ENCODE assay signal across 7 cellular contexts in genomic region chr9:39678864-39679263, GRCh38.
DNase-seq lines count a peak whose midpoint lies in the region; ATAC-seq and TF ChIP-seq lines count a peak whose summit lies in the region.
"Not testable (repeated sequence)": the region's sequence is repeated elsewhere in the genome, so short reads cannot be mapped to it uniquely, and the experiment has no call there.

No MANE protein-coding gene starts in this region.

- H3K4me3 Mint-ChIP-seq in GM23338; T-helper 17 cell; activated T-helper 17 cell treated with anti-CD3 and anti-CD28 coated beads, Interleukin-2, amount 50 U/mL, for 72 hours; natural killer cell treated with Interleukin-12 subunit alpha and Interleukin-12 subunit beta and Interleukin-15 and Interleukin-18, amount 100 ng/mL, for 72 hours; stimulated activated memory B cell treated with anti-CD40 and anti-IgM and Interleukin-4, amounts not matched to agents 10 μg/mL and 1 μg/mL and 100 μg/mL, for 72 hours: not testable (repeated sequence)

- H3K36me3 ChIP-seq in GM23338 (ENCODE audit: insufficient read depth); mucosa of descending colon (ENCODE audit: low read depth); upper lobe of right lung: not testable (repeated sequence)

- H3K36me3 Mint-ChIP-seq in GM23338 (ENCODE audit: low read depth); T-helper 17 cell (ENCODE audit: low read depth); activated T-helper 17 cell treated with anti-CD3 and anti-CD28 coated beads, Interleukin-2, amount 50 U/mL, for 72 hours (ENCODE audit: low read depth); natural killer cell treated with Interleukin-12 subunit alpha and Interleukin-12 subunit beta and Interleukin-15 and Interleukin-18, amount 100 ng/mL, for 72 hours; stimulated activated memory B cell treated with anti-CD40 and anti-IgM and Interleukin-4, amounts not matched to agents 10 μg/mL and 1 μg/mL and 100 μg/mL, for 72 hours: not testable (repeated sequence)

- not testable (repeated sequence) for H3K27ac ChIP-seq in GM23338 (ENCODE audit: low read depth); upper lobe of right lung

- H3K9me2 ChIP-seq in GM23338 (ENCODE audit: insufficient read depth) = not testable (repeated sequence)

- not testable (repeated sequence) for H2AFZ ChIP-seq in GM23338

- H3K4me1 Mint-ChIP-seq in GM23338; T-helper 17 cell; activated T-helper 17 cell treated with anti-CD3 and anti-CD28 coated beads, Interleukin-2, amount 50 U/mL, for 72 hours; natural killer cell treated with Interleukin-12 subunit alpha and Interleukin-12 subunit beta and Interleukin-15 and Interleukin-18, amount 100 ng/mL, for 72 hours (ENCODE audit: low read depth in 2 of 2); stimulated activated memory B cell treated with anti-CD40 and anti-IgM and Interleukin-4, amounts not matched to agents 10 μg/mL and 1 μg/mL and 100 μg/mL, for 72 hours: not testable (repeated sequence)

- not testable (repeated sequence) for H3K27me3 ChIP-seq in GM23338 (ENCODE audit: insufficient read depth); upper lobe of right lung

- H3K4me3 ChIP-seq in GM23338, mucosa of descending colon, upper lobe of right lung: not testable (repeated sequence)

- not testable (repeated sequence) for H3K9me3 ChIP-seq in T-helper 17 cell (ENCODE audit: control insufficient read depth, low read length, poor library complexity, severe bottlenecking); mucosa of descending colon; upper lobe of right lung

- H3K4me2 ChIP-seq in GM23338 = not testable (repeated sequence)

- not testable (repeated sequence) for H3K4me1 ChIP-seq in GM23338 (ENCODE audit: insufficient read depth); mucosa of descending colon (ENCODE audit: low read depth); upper lobe of right lung

- not testable (repeated sequence) for H3F3A ChIP-seq in GM23338 (replicated peaks; ENCODE audit: low read depth)

- H3K9me3 Mint-ChIP-seq in GM23338; activated T-helper 17 cell treated with anti-CD3 and anti-CD28 coated beads, Interleukin-2, amount 50 U/mL, for 72 hours; natural killer cell treated with Interleukin-12 subunit alpha and Interleukin-12 subunit beta and Interleukin-15 and Interleukin-18, amount 100 ng/mL, for 72 hours; stimulated activated memory B cell treated with anti-CD40 and anti-IgM and Interleukin-4, amounts not matched to agents 10 μg/mL and 1 μg/mL and 100 μg/mL, for 72 hours: not testable (repeated sequence)

- H3K79me2 ChIP-seq in GM23338 (replicated peaks; ENCODE audit: insufficient read depth) = not testable (repeated sequence)

- not testable (repeated sequence) for DNase-seq in GM23338 (ENCODE audit: low spot score); T-helper 17 cell; mucosa of descending colon; natural killer cell treated with Interleukin-12 subunit alpha and Interleukin-12 subunit beta and Interleukin-15 and Interleukin-18, amount 100 ng/mL, for 72 hours (ENCODE audit: low spot score); upper lobe of right lung

- H3K27ac Mint-ChIP-seq in GM23338; T-helper 17 cell; activated T-helper 17 cell treated with anti-CD3 and anti-CD28 coated beads, Interleukin-2, amount 50 U/mL, for 72 hours; natural killer cell treated with Interleukin-12 subunit alpha and Interleukin-12 subunit beta and Interleukin-15 and Interleukin-18, amount 100 ng/mL, for 72 hours; stimulated activated memory B cell treated with anti-CD40 and anti-IgM and Interleukin-4, amounts not matched to agents 10 μg/mL and 1 μg/mL and 100 μg/mL, for 72 hours: not testable (repeated sequence)

- ATAC-seq in GM23338 (peak; percentile 68), T-helper 17 cell (peak; percentile 25), mucosa of descending colon (peak; percentile 22), upper lobe of right lung (peak; percentile 35)
- ATAC-seq in activated T-helper 17 cell treated with anti-CD3 and anti-CD28 coated beads, Interleukin-2, amount 50 U/mL, for 72 hours (replicated peaks) = peak; percentile 14
- ATAC-seq in natural killer cell treated with Interleukin-12 subunit alpha and Interleukin-12 subunit beta and Interleukin-15 and Interleukin-18, amount 100 ng/mL, for 72 hours = peak; percentile 13 to 50
- ATAC-seq in stimulated activated memory B cell treated with anti-CD40 and anti-IgM and Interleukin-4, amounts not matched to agents 10 μg/mL and 1 μg/mL and 100 μg/mL, for 72 hours = peak; percentile 41

- intact Hi-C loops in mucosa of descending colon (cut with DNase I, micrococcal nuclease); upper lobe of right lung (cut with DNase I): not testable (repeated sequence)

- not testable (repeated sequence) for H4K20me1 ChIP-seq in GM23338 (replicated peaks; ENCODE audit: insufficient read depth)

- TF ChIP-seq CTCF in GM23338 (conservative IDR thresholded peaks at IDR 0.05; ENCODE audit: low read depth in 2 of 2); mucosa of descending colon (IDR thresholded peaks at IDR 0.05); upper lobe of right lung (IDR thresholded peaks at IDR 0.05): not testable (repeated sequence)

- H3K27me3 Mint-ChIP-seq in GM23338 (ENCODE audit: insufficient read depth, low read depth, poor library complexity); T-helper 17 cell; activated T-helper 17 cell treated with anti-CD3 and anti-CD28 coated beads, Interleukin-2, amount 50 U/mL, for 72 hours; natural killer cell treated with Interleukin-12 subunit alpha and Interleukin-12 subunit beta and Interleukin-15 and Interleukin-18, amount 100 ng/mL, for 72 hours; stimulated activated memory B cell treated with anti-CD40 and anti-IgM and Interleukin-4, amounts not matched to agents 10 μg/mL and 1 μg/mL and 100 μg/mL, for 72 hours: not testable (repeated sequence)

Comparison
In these comparisons a context has a peak if more than half of its experiments do, and no peak if none do; other contexts are left out.
1. ATAC-seq: peak in every context shown above with its lines; median percentile 68 in GM23338; 41 in stimulated activated memory B cell treated with anti-CD40 and anti-IgM and Interleukin-4, amounts not matched to agents 10 μg/mL and 1 μg/mL and 100 μg/mL, for 72 hours; 35 in upper lobe of right lung; 32 in natural killer cell treated with Interleukin-12 subunit alpha and Interleukin-12 subunit beta and Interleukin-15 and Interleukin-18, amount 100 ng/mL, for 72 hours; 25 in T-helper 17 cell; 22 in mucosa of descending colon; 14 in activated T-helper 17 cell treated with anti-CD3 and anti-CD28 coated beads, Interleukin-2, amount 50 U/mL, for 72 hours.